Comparison of ENCODE assay signal across 10 cellular contexts in genomic region chr1:116934586-116935207, GRCh38. TPM values are rescaled to one million over a fixed set of nuclear protein-coding genes. Genes with fewer than 3 reads are reported as not detected.
DNase-seq lines count a peak whose midpoint lies in the region; ATAC-seq lines count a peak whose summit lies in the region.
"Had no signal": no experiment of that assay in that cellular context is flagged by ENCODE, and none has a peak within 500 bp of the region (broad histone marks: within the 10 kb centered on the region; RNA-seq: fewer than 3 reads in every experiment).

No MANE protein-coding gene starts in this region.

- no peaks in the 10 kb centered on the region for H3K36me3 Mint-ChIP-seq in activated T-helper 2 cell treated with anti-CD3 and anti-CD28 coated beads, Interferon-gamma antibody, Interleukin-2, Interleukin-4, amounts not matched to agents 10 μg/mL and 5 μg/mL and 100 μg/mL, durations not matched to agents 14 hours and 24 hours and 36 hours (ENCODE audit: low read depth)
- H3K36me3 Mint-ChIP-seq in naive thymus-derived CD8-positive, alpha-beta T cell, result no peaks in the 10 kb centered on the region

- DNase-seq in DMS53 (lab: John Stamatoyannopoulos, UW), result peak; percentile 1
- DNase-seq in DMS53 treated with DMSO at 0.1 percent for 48 hours (lab: John Stamatoyannopoulos, UW; ENCODE audit: unreplicated experiment), result no peak
- DNase-seq in HuH-7.5 (ENCODE audit: low spot score), result peak; percentile 56
- DNase-seq in activated T-helper 2 cell treated with anti-CD3 and anti-CD28 coated beads, Interferon-gamma antibody, Interleukin-2, Interleukin-4, amounts not matched to agents 10 μg/mL and 5 μg/mL and 100 μg/mL, durations not matched to agents 14 hours and 24 hours and 36 hours (ENCODE audit: low spot score), result no peak
- DNase-seq in naive thymus-derived CD8-positive, alpha-beta T cell, result peak in 3 of 10 donors; percentile 35 to 44 (median 43)
- no peak for DNase-seq in NCI-H187 treated with DMSO at 0.1 percent for 48 hours (lab: John Stamatoyannopoulos, UW)
- DNase-seq: activated CD4-positive, alpha-beta T cell treated with anti-CD3 and anti-CD28 coated beads, Interleukin-2, amount 50 U/mL, for 1 hour; MM.1S had no signal

- H3K9me3 Mint-ChIP-seq in activated T-helper 2 cell treated with anti-CD3 and anti-CD28 coated beads, Interferon-gamma antibody, Interleukin-2, Interleukin-4, amounts not matched to agents 10 μg/mL and 5 μg/mL and 100 μg/mL, durations not matched to agents 14 hours and 24 hours and 36 hours, result no peaks in the 10 kb centered on the region
- peaks cover 0 to 2% (median 0%) of the 10 kb centered on the region in 9 donors for H3K9me3 Mint-ChIP-seq in naive thymus-derived CD8-positive, alpha-beta T cell

- no peak overlapping the region for H3K4me3 Mint-ChIP-seq in activated T-helper 2 cell treated with anti-CD3 and anti-CD28 coated beads, Interferon-gamma antibody, Interleukin-2, Interleukin-4, amounts not matched to agents 10 μg/mL and 5 μg/mL and 100 μg/mL, durations not matched to agents 14 hours and 24 hours and 36 hours (ENCODE audit: low read depth)
- H3K4me3 Mint-ChIP-seq in naive thymus-derived CD8-positive, alpha-beta T cell, result peak overlapping the region in 2 of 10 donors; percentile 12 to 27

- intact Hi-C loops in activated T-helper 2 cell treated with anti-CD3 and anti-CD28 coated beads, Interferon-gamma antibody, Interleukin-2, Interleukin-4, amounts not matched to agents 10 μg/mL and 5 μg/mL and 100 μg/mL, durations not matched to agents 14 hours and 24 hours and 36 hours (cut with micrococcal nuclease), result loop anchor here (2.0 to 10.0 kb wide), 9 partner anchors 53 to 1872 kb away; no protein-coding TSS in a partner anchor

- peak; percentile 45 to 65 for ATAC-seq in naive thymus-derived CD8-positive, alpha-beta T cell
- no peak for ATAC-seq in HG02610 (IDR thresholded peaks at IDR 0.05; ENCODE audit: unreplicated experiment)
- no peak for ATAC-seq in HG03354 (IDR thresholded peaks at IDR 0.05; ENCODE audit: poor library complexity, severe bottlenecking, unreplicated experiment)

- no peaks in the 10 kb centered on the region for H3K27me3 Mint-ChIP-seq in activated T-helper 2 cell treated with anti-CD3 and anti-CD28 coated beads, Interferon-gamma antibody, Interleukin-2, Interleukin-4, amounts not matched to agents 10 μg/mL and 5 μg/mL and 100 μg/mL, durations not matched to agents 14 hours and 24 hours and 36 hours (ENCODE audit: low read depth)
- H3K27me3 Mint-ChIP-seq in naive thymus-derived CD8-positive, alpha-beta T cell, result no peaks in the 10 kb centered on the region

- peak overlapping the region; percentile 23 for H3K27ac Mint-ChIP-seq in activated T-helper 2 cell treated with anti-CD3 and anti-CD28 coated beads, Interferon-gamma antibody, Interleukin-2, Interleukin-4, amounts not matched to agents 10 μg/mL and 5 μg/mL and 100 μg/mL, durations not matched to agents 14 hours and 24 hours and 36 hours
- H3K27ac Mint-ChIP-seq in naive thymus-derived CD8-positive, alpha-beta T cell, result peak overlapping the region in 9 of 10 donors; percentile 8 to 91 (median 63)

- peaks cover 34% of the 10 kb centered on the region for H3K4me1 Mint-ChIP-seq in activated T-helper 2 cell treated with anti-CD3 and anti-CD28 coated beads, Interferon-gamma antibody, Interleukin-2, Interleukin-4, amounts not matched to agents 10 μg/mL and 5 μg/mL and 100 μg/mL, durations not matched to agents 14 hours and 24 hours and 36 hours (ENCODE audit: low read depth)
- H3K4me1 Mint-ChIP-seq in naive thymus-derived CD8-positive, alpha-beta T cell, result peaks cover 13 to 23% (median 18%) of the 10 kb centered on the region in 4 donors

- POLR2A ChIA-PET in naive thymus-derived CD8-positive, alpha-beta T cell (lab: Charles Lee), result interaction anchor here (0.5 to 1.2 kb wide), 3 partner anchors 19 to 209 kb away, joined by 3 to 4 read pairs (median 3); no protein-coding TSS in a partner anchor

RNA-seq across cellular contexts. Expression of gene PTGFRN, which starts 25.0 kb away (rescaled TPM):
- 19.1 and 23.2 TPM in 2 replicates for total RNA-seq in activated T-helper 2 cell treated with anti-CD3 and anti-CD28 coated beads, Interferon-gamma antibody, Interleukin-2, Interleukin-4, amounts not matched to agents 10 μg/mL and 5 μg/mL and 100 μg/mL, durations not matched to agents 14 hours and 24 hours and 36 hours
- total RNA-seq in naive thymus-derived CD8-positive, alpha-beta T cell, result under 1 TPM; 0.23 to 0.47 TPM
- under 1 TPM in 1 of 3 donors, not detected in 2; 0.09 TPM for polyA plus RNA-seq in naive thymus-derived CD8-positive, alpha-beta T cell

Comparison
In these comparisons a context has a peak if more than half of its experiments do, and no peak if none do; other contexts are left out.
1. DNase-seq: peak in DMS53 (single experiment) and HuH-7.5 (single experiment); none in DMS53 treated with DMSO at 0.1 percent for 48 hours (single experiment), activated T-helper 2 cell treated with anti-CD3 and anti-CD28 coated beads, Interferon-gamma antibody, Interleukin-2, Interleukin-4, amounts not matched to agents 10 μg/mL and 5 μg/mL and 100 μg/mL, durations not matched to agents 14 hours and 24 hours and 36 hours (single experiment) and NCI-H187 treated with DMSO at 0.1 percent for 48 hours (single experiment).
2. ATAC-seq: peak in naive thymus-derived CD8-positive, alpha-beta T cell (2 of 2); none in HG02610 (single experiment) and HG03354 (single experiment).
3. RNA of gene PTGFRN, which starts 25.0 kb away (total RNA-seq): 19.1 to 23.2 TPM in activated T-helper 2 cell treated with anti-CD3 and anti-CD28 coated beads, Interferon-gamma antibody, Interleukin-2, Interleukin-4, amounts not matched to agents 10 μg/mL and 5 μg/mL and 100 μg/mL, durations not matched to agents 14 hours and 24 hours and 36 hours; 0.23 to 0.47 TPM in naive thymus-derived CD8-positive, alpha-beta T cell; every median in the first group is over 10 times any median in the second.